1 cellular context compared by ENCODE assay signal in the genomic region with DNA sequence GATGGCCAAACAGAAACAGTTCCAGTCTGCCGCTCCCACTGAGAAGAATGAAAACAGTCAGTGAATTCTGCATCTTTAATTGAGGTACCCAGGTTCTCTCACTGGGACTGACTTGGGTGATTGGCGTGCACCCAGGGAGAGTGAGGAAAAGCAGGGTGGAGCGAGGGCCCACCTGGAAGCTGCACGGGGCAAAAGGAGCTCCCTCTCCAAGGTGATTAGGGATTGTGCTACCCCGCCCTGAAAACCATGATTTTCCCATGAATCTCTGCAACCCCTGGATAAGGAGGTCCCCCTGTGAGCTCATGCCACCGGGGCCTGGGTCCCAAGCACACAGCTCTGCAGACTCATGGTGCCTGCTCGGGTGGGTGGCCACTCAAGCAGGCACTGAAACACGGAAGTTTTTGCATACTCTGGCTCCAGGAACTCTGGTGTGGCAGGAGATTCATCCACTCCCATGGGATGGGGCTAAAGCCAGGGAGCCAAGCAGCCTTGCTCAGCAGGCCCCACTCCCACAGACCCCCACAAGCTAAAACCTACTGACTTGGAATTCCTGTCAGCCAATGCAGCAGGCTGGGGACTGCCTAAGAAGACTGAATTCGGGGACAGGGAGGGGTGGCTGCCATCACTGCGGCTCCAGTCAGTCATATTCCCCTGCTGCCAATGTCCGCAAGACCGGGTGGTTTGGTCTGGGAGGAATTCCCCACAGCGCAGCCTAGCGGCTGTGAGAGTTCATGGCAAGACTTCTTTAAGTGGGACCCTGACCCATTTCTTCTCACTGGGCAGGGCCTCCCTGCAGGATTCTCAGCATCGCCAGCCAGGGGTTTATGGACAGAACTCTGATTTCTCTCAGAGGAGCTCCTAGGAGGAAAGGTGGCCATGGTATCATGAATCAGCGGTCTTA.
TF ChIP-seq lines count a peak whose summit lies in the region.

No MANE protein-coding gene starts in this region.

TF ChIP-seq in GM23338, 12 proteins besides CTCF, POLR2A, EP300 and RAD21:
- TF ChIP-seq STAT1 (IDR thresholded peaks at IDR 0.05; ENCODE audit: unreplicated experiment) (no peak), EZH2phosphoT487 (IDR thresholded peaks at IDR 0.05; ENCODE audit: unreplicated experiment) (no peak), JUNB (IDR thresholded peaks at IDR 0.05; ENCODE audit: unreplicated experiment) (no peak), CREB1 (CRISPR knock-in tag; IDR thresholded peaks at IDR 0.05; ENCODE audit: low read depth) (no peak), ZNF114 (CRISPR knock-in tag; IDR thresholded peaks at IDR 0.05) (no peak), ZNF331 (CRISPR knock-in tag; IDR thresholded peaks at IDR 0.05; ENCODE audit: low read depth) (no peak), NANOG (IDR thresholded peaks at IDR 0.05; ENCODE audit: borderline replicate concordance) (no peak), POLR2AphosphoS5 (IDR thresholded peaks at IDR 0.05; ENCODE audit: low read depth) (no peak), EZH2 (IDR thresholded peaks at IDR 0.05; ENCODE audit: low read depth, unreplicated experiment) (no peak)
- TF ChIP-seq, protein P1, sequence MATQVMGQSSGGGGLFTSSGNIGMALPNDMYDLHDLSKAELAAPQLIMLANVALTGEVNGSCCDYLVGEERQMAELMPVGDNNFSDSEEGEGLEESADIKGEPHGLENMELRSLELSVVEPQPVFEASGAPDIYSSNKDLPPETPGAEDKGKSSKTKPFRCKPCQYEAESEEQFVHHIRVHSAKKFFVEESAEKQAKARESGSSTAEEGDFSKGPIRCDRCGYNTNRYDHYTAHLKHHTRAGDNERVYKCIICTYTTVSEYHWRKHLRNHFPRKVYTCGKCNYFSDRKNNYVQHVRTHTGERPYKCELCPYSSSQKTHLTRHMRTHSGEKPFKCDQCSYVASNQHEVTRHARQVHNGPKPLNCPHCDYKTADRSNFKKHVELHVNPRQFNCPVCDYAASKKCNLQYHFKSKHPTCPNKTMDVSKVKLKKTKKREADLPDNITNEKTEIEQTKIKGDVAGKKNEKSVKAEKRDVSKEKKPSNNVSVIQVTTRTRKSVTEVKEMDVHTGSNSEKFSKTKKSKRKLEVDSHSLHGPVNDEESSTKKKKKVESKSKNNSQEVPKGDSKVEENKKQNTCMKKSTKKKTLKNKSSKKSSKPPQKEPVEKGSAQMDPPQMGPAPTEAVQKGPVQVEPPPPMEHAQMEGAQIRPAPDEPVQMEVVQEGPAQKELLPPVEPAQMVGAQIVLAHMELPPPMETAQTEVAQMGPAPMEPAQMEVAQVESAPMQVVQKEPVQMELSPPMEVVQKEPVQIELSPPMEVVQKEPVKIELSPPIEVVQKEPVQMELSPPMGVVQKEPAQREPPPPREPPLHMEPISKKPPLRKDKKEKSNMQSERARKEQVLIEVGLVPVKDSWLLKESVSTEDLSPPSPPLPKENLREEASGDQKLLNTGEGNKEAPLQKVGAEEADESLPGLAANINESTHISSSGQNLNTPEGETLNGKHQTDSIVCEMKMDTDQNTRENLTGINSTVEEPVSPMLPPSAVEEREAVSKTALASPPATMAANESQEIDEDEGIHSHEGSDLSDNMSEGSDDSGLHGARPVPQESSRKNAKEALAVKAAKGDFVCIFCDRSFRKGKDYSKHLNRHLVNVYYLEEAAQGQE (IDR thresholded peaks at IDR 0.05; ENCODE audit: unreplicated experiment), result no peak
- TF ChIP-seq, protein P2, sequence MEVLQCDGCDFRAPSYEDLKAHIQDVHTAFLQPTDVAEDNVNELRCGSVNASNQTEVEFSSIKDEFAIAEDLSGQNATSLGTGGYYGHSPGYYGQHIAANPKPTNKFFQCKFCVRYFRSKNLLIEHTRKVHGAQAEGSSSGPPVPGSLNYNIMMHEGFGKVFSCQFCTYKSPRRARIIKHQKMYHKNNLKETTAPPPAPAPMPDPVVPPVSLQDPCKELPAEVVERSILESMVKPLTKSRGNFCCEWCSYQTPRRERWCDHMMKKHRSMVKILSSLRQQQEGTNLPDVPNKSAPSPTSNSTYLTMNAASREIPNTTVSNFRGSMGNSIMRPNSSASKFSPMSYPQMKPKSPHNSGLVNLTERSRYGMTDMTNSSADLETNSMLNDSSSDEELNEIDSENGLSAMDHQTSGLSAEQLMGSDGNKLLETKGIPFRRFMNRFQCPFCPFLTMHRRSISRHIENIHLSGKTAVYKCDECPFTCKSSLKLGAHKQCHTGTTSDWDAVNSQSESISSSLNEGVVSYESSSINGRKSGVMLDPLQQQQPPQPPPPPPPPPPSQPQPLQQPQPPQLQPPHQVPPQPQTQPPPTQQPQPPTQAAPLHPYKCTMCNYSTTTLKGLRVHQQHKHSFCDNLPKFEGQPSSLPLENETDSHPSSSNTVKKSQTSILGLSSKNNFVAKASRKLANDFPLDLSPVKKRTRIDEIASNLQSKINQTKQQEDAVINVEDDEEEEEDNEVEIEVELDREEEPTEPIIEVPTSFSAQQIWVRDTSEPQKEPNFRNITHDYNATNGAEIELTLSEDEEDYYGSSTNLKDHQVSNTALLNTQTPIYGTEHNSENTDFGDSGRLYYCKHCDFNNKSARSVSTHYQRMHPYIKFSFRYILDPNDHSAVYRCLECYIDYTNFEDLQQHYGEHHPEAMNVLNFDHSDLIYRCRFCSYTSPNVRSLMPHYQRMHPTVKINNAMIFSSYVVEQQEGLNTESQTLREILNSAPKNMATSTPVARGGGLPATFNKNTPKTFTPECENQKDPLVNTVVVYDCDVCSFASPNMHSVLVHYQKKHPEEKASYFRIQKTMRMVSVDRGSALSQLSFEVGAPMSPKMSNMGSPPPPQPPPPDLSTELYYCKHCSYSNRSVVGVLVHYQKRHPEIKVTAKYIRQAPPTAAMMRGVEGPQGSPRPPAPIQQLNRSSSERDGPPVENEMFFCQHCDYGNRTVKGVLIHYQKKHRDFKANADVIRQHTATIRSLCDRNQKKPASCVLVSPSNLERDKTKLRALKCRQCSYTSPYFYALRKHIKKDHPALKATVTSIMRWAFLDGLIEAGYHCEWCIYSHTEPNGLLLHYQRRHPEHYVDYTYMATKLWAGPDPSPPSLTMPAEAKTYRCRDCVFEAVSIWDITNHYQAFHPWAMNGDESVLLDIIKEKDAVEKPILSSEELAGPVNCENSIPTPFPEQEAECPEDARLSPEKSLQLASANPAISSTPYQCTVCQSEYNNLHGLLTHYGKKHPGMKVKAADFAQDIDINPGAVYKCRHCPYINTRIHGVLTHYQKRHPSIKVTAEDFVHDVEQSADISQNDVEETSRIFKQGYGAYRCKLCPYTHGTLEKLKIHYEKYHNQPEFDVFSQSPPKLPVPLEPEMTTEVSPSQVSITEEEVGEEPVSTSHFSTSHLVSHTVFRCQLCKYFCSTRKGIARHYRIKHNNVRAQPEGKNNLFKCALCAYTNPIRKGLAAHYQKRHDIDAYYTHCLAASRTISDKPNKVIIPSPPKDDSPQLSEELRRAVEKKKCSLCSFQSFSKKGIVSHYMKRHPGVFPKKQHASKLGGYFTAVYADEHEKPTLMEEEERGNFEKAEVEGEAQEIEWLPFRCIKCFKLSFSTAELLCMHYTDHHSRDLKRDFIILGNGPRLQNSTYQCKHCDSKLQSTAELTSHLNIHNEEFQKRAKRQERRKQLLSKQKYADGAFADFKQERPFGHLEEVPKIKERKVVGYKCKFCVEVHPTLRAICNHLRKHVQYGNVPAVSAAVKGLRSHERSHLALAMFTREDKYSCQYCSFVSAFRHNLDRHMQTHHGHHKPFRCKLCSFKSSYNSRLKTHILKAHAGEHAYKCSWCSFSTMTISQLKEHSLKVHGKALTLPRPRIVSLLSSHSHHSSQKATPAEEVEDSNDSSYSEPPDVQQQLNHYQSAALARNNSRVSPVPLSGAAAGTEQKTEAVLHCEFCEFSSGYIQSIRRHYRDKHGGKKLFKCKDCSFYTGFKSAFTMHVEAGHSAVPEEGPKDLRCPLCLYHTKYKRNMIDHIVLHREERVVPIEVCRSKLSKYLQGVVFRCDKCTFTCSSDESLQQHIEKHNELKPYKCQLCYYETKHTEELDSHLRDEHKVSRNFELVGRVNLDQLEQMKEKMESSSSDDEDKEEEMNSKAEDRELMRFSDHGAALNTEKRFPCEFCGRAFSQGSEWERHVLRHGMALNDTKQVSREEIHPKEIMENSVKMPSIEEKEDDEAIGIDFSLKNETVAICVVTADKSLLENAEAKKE (CRISPR knock-in tag; IDR thresholded peaks at IDR 0.05), result no peak
- TF ChIP-seq, protein P3, sequence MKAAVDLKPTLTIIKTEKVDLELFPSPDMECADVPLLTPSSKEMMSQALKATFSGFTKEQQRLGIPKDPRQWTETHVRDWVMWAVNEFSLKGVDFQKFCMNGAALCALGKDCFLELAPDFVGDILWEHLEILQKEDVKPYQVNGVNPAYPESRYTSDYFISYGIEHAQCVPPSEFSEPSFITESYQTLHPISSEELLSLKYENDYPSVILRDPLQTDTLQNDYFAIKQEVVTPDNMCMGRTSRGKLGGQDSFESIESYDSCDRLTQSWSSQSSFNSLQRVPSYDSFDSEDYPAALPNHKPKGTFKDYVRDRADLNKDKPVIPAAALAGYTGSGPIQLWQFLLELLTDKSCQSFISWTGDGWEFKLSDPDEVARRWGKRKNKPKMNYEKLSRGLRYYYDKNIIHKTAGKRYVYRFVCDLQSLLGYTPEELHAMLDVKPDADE (IDR thresholded peaks at IDR 0.05), result no peak
